21 cellular contexts compared by ENCODE assay signal in the genomic region with DNA sequence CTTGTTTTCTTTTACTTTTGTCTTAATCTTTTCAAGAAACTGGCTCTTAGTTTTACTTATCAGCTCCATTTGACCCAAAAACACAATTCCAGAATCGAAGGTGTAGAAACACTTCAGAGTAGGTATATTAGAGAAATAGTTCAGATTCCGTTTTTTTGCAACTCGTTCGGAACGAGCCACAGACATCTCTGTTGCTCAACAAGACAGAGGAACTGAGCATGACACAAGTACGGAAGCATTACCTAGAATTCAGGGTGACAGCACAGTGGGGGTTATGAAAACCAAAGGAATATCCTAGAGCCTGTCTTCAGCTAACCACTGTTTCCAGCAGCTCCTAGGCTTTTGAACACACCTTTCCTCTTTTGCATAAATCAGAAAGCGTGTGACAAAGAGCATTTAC. TPM values are rescaled to one million over a fixed set of nuclear protein-coding genes. Genes with fewer than 3 reads are reported as not detected.
"Had no signal": no experiment of that assay in that cellular context is flagged by ENCODE, and none has a peak within 500 bp of the region (broad histone marks: within the 10 kb centered on the region; RNA-seq: fewer than 3 reads in every experiment).

No MANE protein-coding gene starts in this region.

- H3K4me3 ChIP-seq: coronary artery, thoracic aorta had no signal

- H3K9me3 Mint-ChIP-seq: activated B cell treated with CpG ODN at 0.5 μM for 24 hours; activated naive CD8-positive, alpha-beta T cell treated with anti-CD3 and anti-CD28 coated beads, Interleukin-2, amount 10 ng/mL, durations not matched to agents 7 days and 5 days; activated T-helper 1 cell treated with anti-CD3 and anti-CD28 coated beads, Interleukin-12 subunit alpha, Interleukin-12 subunit beta, Interleukin-2, Interleukin-4 antibody, amounts not matched to agents 30 ng/mL and 10 ng/mL and 1 ng/mL, durations not matched to agents 14 hours and 24 hours and 36 hours; brain; central memory CD8-positive, alpha-beta T cell; stimulated activated effector memory CD8-positive, alpha-beta T cell treated with anti-CD3 and anti-CD28 coated beads, Interleukin-12 subunit alpha, Interleukin-12 subunit beta, amount 100 ng/mL, for 72 hours had no signal

- H3K36me3 ChIP-seq: thoracic aorta had no signal

- H3K4me3 Mint-ChIP-seq: activated B cell treated with CpG ODN at 0.5 μM for 24 hours; activated naive CD8-positive, alpha-beta T cell treated with anti-CD3 and anti-CD28 coated beads, Interleukin-2, amount 10 ng/mL, durations not matched to agents 7 days and 5 days; activated T-helper 1 cell treated with anti-CD3 and anti-CD28 coated beads, Interleukin-12 subunit alpha, Interleukin-12 subunit beta, Interleukin-2, Interleukin-4 antibody, amounts not matched to agents 30 ng/mL and 10 ng/mL and 1 ng/mL, durations not matched to agents 14 hours and 24 hours and 36 hours; brain; central memory CD8-positive, alpha-beta T cell; stimulated activated effector memory CD8-positive, alpha-beta T cell treated with anti-CD3 and anti-CD28 coated beads, Interleukin-12 subunit alpha, Interleukin-12 subunit beta, amount 100 ng/mL, for 72 hours had no signal

- ATAC-seq: sciatic nerve; stimulated activated effector memory CD8-positive, alpha-beta T cell treated with anti-CD3 and anti-CD28 coated beads, Interleukin-12 subunit alpha, Interleukin-12 subunit beta, amount 100 ng/mL, for 72 hours had no signal

- H3K4me1 Mint-ChIP-seq: activated B cell treated with CpG ODN at 0.5 μM for 24 hours had no signal

- H3K36me3 Mint-ChIP-seq: activated naive CD8-positive, alpha-beta T cell treated with anti-CD3 and anti-CD28 coated beads, Interleukin-2, amount 10 ng/mL, durations not matched to agents 7 days and 5 days; brain; stimulated activated effector memory CD8-positive, alpha-beta T cell treated with anti-CD3 and anti-CD28 coated beads, Interleukin-12 subunit alpha, Interleukin-12 subunit beta, amount 100 ng/mL, for 72 hours had no signal

- H3K9me3 ChIP-seq: thoracic aorta had no signal

- H3K27ac Mint-ChIP-seq: activated B cell treated with CpG ODN at 0.5 μM for 24 hours; activated naive CD8-positive, alpha-beta T cell treated with anti-CD3 and anti-CD28 coated beads, Interleukin-2, amount 10 ng/mL, durations not matched to agents 7 days and 5 days; activated T-helper 1 cell treated with anti-CD3 and anti-CD28 coated beads, Interleukin-12 subunit alpha, Interleukin-12 subunit beta, Interleukin-2, Interleukin-4 antibody, amounts not matched to agents 30 ng/mL and 10 ng/mL and 1 ng/mL, durations not matched to agents 14 hours and 24 hours and 36 hours; stimulated activated effector memory CD8-positive, alpha-beta T cell treated with anti-CD3 and anti-CD28 coated beads, Interleukin-12 subunit alpha, Interleukin-12 subunit beta, amount 100 ng/mL, for 72 hours had no signal

- H3K27ac ChIP-seq: coronary artery, thoracic aorta had no signal

- DNase-seq: activated B cell treated with CpG ODN at 0.5 μM for 24 hours; activated CD4-positive, alpha-beta T cell treated with anti-CD3 and anti-CD28 coated beads, Interleukin-2, amount 50 U/mL, for 1 hour; activated CD8-positive, alpha-beta memory T cell treated with anti-CD3 and anti-CD28 coated beads for 24 hours; activated naive CD4-positive, alpha-beta T cell; activated naive CD8-positive, alpha-beta T cell treated with anti-CD3 and anti-CD28 coated beads, Interleukin-2, amount 10 ng/mL, durations not matched to agents 7 days and 5 days; effector CD8-positive, alpha-beta T cell; foreskin fibroblast; stimulated activated CD4-positive, alpha-beta T cell treated with anti-CD3 and anti-CD28 coated beads, Interleukin-1b, Interleukin-23, amount 100 ng/mL, for 48 hours had no signal

RNA-seq across cellular contexts. Expression of a gene that starts 5.1 kb away (rescaled TPM):
- total RNA-seq: activated B cell treated with CpG ODN at 0.5 μM for 24 hours, endothelial cell of umbilical vein, kidney epithelial cell, osteocyte, pulmonary artery endothelial cell, ureter had no signal
- polyA plus RNA-seq: neural cell had no signal
